ENCODE assay signal across 13 cellular contexts in genomic region chr7:70679666-70680065, GRCh38.
A peak's percentile ranks its signal among the peaks of the same experiment; 100 is the strongest.
DNase-seq lines count a peak whose midpoint lies in the region; ATAC-seq, FAIRE-seq and TF ChIP-seq lines count a peak whose summit lies in the region.
"Had no signal": no experiment of that assay in that cellular context is flagged by ENCODE, and none has a peak within 500 bp of the region (broad histone marks: within the 10 kb centered on the region; RNA-seq: fewer than 3 reads in every experiment).

No MANE protein-coding gene starts in this region.

- H3K4me3 ChIP-seq in astrocyte (ENCODE audit: insufficient read depth, low read depth, low read length) = no peak overlapping the region

- H3K27me3 Mint-ChIP-seq in astrocyte (ENCODE audit: low read depth, unreplicated experiment) = no peaks in the 10 kb centered on the region

- peak; percentile 50 for FAIRE-seq in astrocyte (lab: Jason Lieb, UNC)
- FAIRE-seq: GM12891 had no signal

- ATAC-seq in HG02885 (IDR thresholded peaks at IDR 0.05; ENCODE audit: poor library complexity, unreplicated experiment) (peak; percentile 36), GM21737 (IDR thresholded peaks at IDR 0.05; ENCODE audit: unreplicated experiment) (no peak)

- H3K4me1 Mint-ChIP-seq in astrocyte (ENCODE audit: low read depth, unreplicated experiment) = peaks cover 41% of the 10 kb centered on the region

- no peaks in the 10 kb centered on the region for H3K27me3 ChIP-seq in astrocyte (ENCODE audit: insufficient read depth, low read length)

- H3K36me3 Mint-ChIP-seq in astrocyte (ENCODE audit: low read depth, unreplicated experiment) = no peaks in the 10 kb centered on the region

- H3K27ac Mint-ChIP-seq in astrocyte (ENCODE audit: unreplicated experiment) = peak overlapping the region; percentile 6

- H3K36me3 ChIP-seq in astrocyte (ENCODE audit: insufficient read depth, low read length) = no peaks in the 10 kb centered on the region

- H3K9me3 ChIP-seq in astrocyte (ENCODE audit: insufficient read depth, low read depth, low read length) = no peaks in the 10 kb centered on the region

- H3K79me2 ChIP-seq in astrocyte (ENCODE audit: insufficient read depth, low read length) = no peaks in the 10 kb centered on the region

- in situ Hi-C loops in KBM-7 (cut with MboI; ENCODE audit: low pct_unique_long_range_greater_than_20kb, low sequenced_read_pairs) = no loop called here

- peak; percentile 17 for DNase-seq in stimulated activated CD4-positive, alpha-beta T cell treated with anti-CD3 and anti-CD28 coated beads, Interleukin-15, amount 100 ng/mL, for 24 hours
- no peak for DNase-seq in stimulated activated CD4-positive, alpha-beta T cell treated with anti-CD3 and anti-CD28 coated beads, Interleukin-2, amount 100 ng/mL, for 48 hours
- DNase-seq in astrocyte (ENCODE audit: low read depth) (peak; percentile 22), KBM-7 (no peak), NCI-H526 treated with DMSO at 0.1 percent for 48 hours (lab: John Stamatoyannopoulos, UW) (no peak)
- no peak for DNase-seq in effector CD4-positive, alpha-beta T cell
- DNase-seq: DMS79, kidney glomerular epithelial cell, NCI-H1092 treated with DMSO at 0.1 percent for 48 hours, NCI-H446 treated with DMSO at 0.1 percent for 48 hours had no signal

- no peaks in the 10 kb centered on the region for H4K20me1 ChIP-seq in astrocyte (ENCODE audit: insufficient read depth, low read length)

- H3K27ac ChIP-seq in astrocyte (ENCODE audit: low read depth, low read length) = no peak overlapping the region

- TF ChIP-seq CTCF in astrocyte (IDR thresholded peaks at IDR 0.05; ENCODE audit: insufficient read depth, low read depth, low read length) = no peak

- H3K9me3 Mint-ChIP-seq in astrocyte (ENCODE audit: unreplicated experiment) = no peaks in the 10 kb centered on the region

- peaks cover 15% of the 10 kb centered on the region for H3K4me1 ChIP-seq in astrocyte (ENCODE audit: insufficient read depth, low read length)

- H2AFZ ChIP-seq in astrocyte (ENCODE audit: low read depth, low read length) = no peak overlapping the region

- H3K9ac ChIP-seq in astrocyte (ENCODE audit: low read length) = no peak overlapping the region

- H3K4me2 ChIP-seq in astrocyte (ENCODE audit: low read length) = no peak overlapping the region

- no peak overlapping the region for H3K4me3 Mint-ChIP-seq in astrocyte (ENCODE audit: unreplicated experiment)

Comparison
In these comparisons a context has a peak if more than half of its experiments do, and no peak if none do; other contexts are left out.
1. DNase-seq: peak in stimulated activated CD4-positive, alpha-beta T cell treated with anti-CD3 and anti-CD28 coated beads, Interleukin-15, amount 100 ng/mL, for 24 hours (single experiment) and astrocyte (single experiment); none in stimulated activated CD4-positive, alpha-beta T cell treated with anti-CD3 and anti-CD28 coated beads, Interleukin-2, amount 100 ng/mL, for 48 hours (0 of 2), KBM-7 (single experiment), effector CD4-positive, alpha-beta T cell (single experiment) and NCI-H526 treated with DMSO at 0.1 percent for 48 hours (single experiment).